Comparison of ENCODE assay signal across 20 cellular contexts in genomic region chr16:27441998-27442397, GRCh38. TPM values are rescaled to one million over a fixed set of nuclear protein-coding genes. Genes with fewer than 3 reads are reported as not detected.
A peak's percentile ranks its signal among the peaks of the same experiment; 100 is the strongest.
DNase-seq lines count a peak whose midpoint lies in the region; ATAC-seq, FAIRE-seq and TF ChIP-seq lines count a peak whose summit lies in the region.
"Had no signal": no experiment of that assay in that cellular context is flagged by ENCODE, and none has a peak within 500 bp of the region (broad histone marks: within the 10 kb centered on the region; RNA-seq: fewer than 3 reads in every experiment).

No MANE protein-coding gene starts in this region.

- TF ChIP-seq CTCF in GM12878 (IDR thresholded peaks at IDR 0.05 in 2 of 3, conservative IDR thresholded peaks at IDR 0.05 in 1 of 3; ENCODE audit: control insufficient read depth in 2 of 3, extremely low read depth in 1 of 3, insufficient read depth in 1 of 3, low read depth in 3 of 3, low read length in 3 of 3), result no peak

- no peak for FAIRE-seq in GM12878 (lab: Jason Lieb, UNC)
- FAIRE-seq: K562 had no signal

- H3K4me3 ChIP-seq in GM12878, result no peak overlapping the region
- peak overlapping the region in 1 of 2 donors; percentile 67 for H3K4me3 ChIP-seq in neuronal stem cell (ENCODE audit: low read length in 2 of 2)
- H3K4me3 ChIP-seq: HAP-1, K562, SJSA1 had no signal

- SMC1A ChIA-PET in GM12878 (lab: Charles Lee; ENCODE audit: uncharacterized antibody, unreplicated experiment), result interaction anchor here (2.3 kb wide), 1 partner anchor 15 kb away, joined by 9 read pairs; no protein-coding TSS in a partner anchor

- DNase-seq in stimulated activated naive CD8-positive, alpha-beta T cell treated with anti-CD3 and anti-CD28 coated beads, Interleukin-15, Interleukin-2, amounts not matched to agents 100 U/mL and 50 U/mL, for 24 hours, result peak; percentile 1
- no peak for DNase-seq in stimulated activated naive CD8-positive, alpha-beta T cell treated with anti-CD3 and anti-CD28 coated beads, Interleukin-15, amount 100 ng/mL, for 72 hours
- DNase-seq in GM12878 (ENCODE audit: low read depth, low spot score) (no peak), neuronal stem cell (ENCODE audit: low spot score) (no peak), posterior cingulate gyrus (no peak), NCI-H2227 treated with DMSO at 0.1 percent for 48 hours (lab: John Stamatoyannopoulos, UW) (no peak)
- DNase-seq in activated effector memory CD4-positive, alpha-beta T cell treated with anti-CD3 and anti-CD28 coated beads, Interleukin-2, amount 50 U/mL, for 16 hours, result no peak
- DNase-seq: Caco-2, DMS153, NCI-H1930, NCI-H2171 treated with DMSO at 0.1 percent for 48 hours, NCI-H510A, NCI-H82, PC-3 had no signal

- H3K9ac ChIP-seq in GM12878 (ENCODE audit: control insufficient read depth, insufficient read depth, low read length) (no peak overlapping the region), neuronal stem cell (ENCODE audit: low read depth, low read length, poor library complexity) (peak overlapping the region; percentile 9)

- intact Hi-C loops in GM12878 (cut with micrococcal nuclease; ENCODE audit: unreplicated experiment) (no loop called here), posterior cingulate gyrus (cut with DNase I) (no loop called here)

- no peak overlapping the region for H3K23ac ChIP-seq in neuronal stem cell (ENCODE audit: low read depth, low read length, poor library complexity)

- H2AFZ ChIP-seq in GM12878 (ENCODE audit: control insufficient read depth, low read depth, low read length) (no peak overlapping the region), neuronal stem cell (ENCODE audit: low read length) (no peak overlapping the region)

- H3K4me1 ChIP-seq in GM12878 (ENCODE audit: control insufficient read depth, insufficient read depth, low read length) (peaks cover 13% of the 10 kb centered on the region; the same call in 1 of the 2 replicates), neuronal stem cell (ENCODE audit: control insufficient read depth in 2 of 2, insufficient read depth in 1 of 2, low read depth in 1 of 2, low read length in 2 of 2) (peaks cover 0 to 5% of the 10 kb centered on the region in 2 donors)
- H3K4me1 ChIP-seq: Caco-2, HAP-1, SJSA1 had no signal

- H3K4me2 ChIP-seq in GM12878 (ENCODE audit: control insufficient read depth, insufficient read depth), result no peak overlapping the region
- no peak overlapping the region for H3K4me2 ChIP-seq in neuronal stem cell (ENCODE audit: insufficient read depth, low read length, poor library complexity, severe bottlenecking)

- H3K27me3 ChIP-seq in GM12878 (replicated peaks in 1 of 2; ENCODE audit: control insufficient read depth in 2 of 2, insufficient read depth in 2 of 2, low read length in 1 of 2) (no peaks in the 10 kb centered on the region), neuronal stem cell (ENCODE audit: control insufficient read depth in 3 of 3, insufficient read depth in 3 of 3, low read depth in 1 of 3, low read length in 3 of 3) (no peaks in the 10 kb centered on the region)
- H3K27me3 ChIP-seq: SJSA1 had no signal

- peaks cover 48% of the 10 kb centered on the region for H3K4me1 Mint-ChIP-seq in stimulated activated naive CD8-positive, alpha-beta T cell treated with anti-CD3 and anti-CD28 coated beads, Interleukin-15, amount 100 ng/mL, for 72 hours

- CTCF ChIA-PET in GM12878 (lab: Yijun Ruan, JAX), result no interaction called here

- no peak overlapping the region for H2AK5ac ChIP-seq in neuronal stem cell (ENCODE audit: low read depth, low read length)

- no peak overlapping the region for H4K8ac ChIP-seq in neuronal stem cell (ENCODE audit: low read depth, low read length)

- TF ChIP-seq POLR2A in GM12878 (IDR thresholded peaks at IDR 0.05; ENCODE audit: low read depth, low read length), result peak; percentile 81

- no peak overlapping the region for H3K27ac Mint-ChIP-seq in stimulated activated naive CD8-positive, alpha-beta T cell treated with anti-CD3 and anti-CD28 coated beads, Interleukin-15, amount 100 ng/mL, for 72 hours

- H3K27me3 Mint-ChIP-seq in stimulated activated naive CD8-positive, alpha-beta T cell treated with anti-CD3 and anti-CD28 coated beads, Interleukin-15, amount 100 ng/mL, for 72 hours, result no peaks in the 10 kb centered on the region

- H3K36me3 ChIP-seq in GM12878 (ENCODE audit: control insufficient read depth in 2 of 2, insufficient read depth in 2 of 2, low read length in 1 of 2) (peaks cover 77 to 78% of the 10 kb centered on the region in 2 experiments), neuronal stem cell (replicated peaks in 1 of 2; ENCODE audit: control insufficient read depth in 2 of 2, insufficient read depth in 2 of 2, low read length in 2 of 2) (peaks cover 0 to 2% of the 10 kb centered on the region in 2 donors)
- H3K36me3 ChIP-seq: HAP-1, SJSA1 had no signal

- no peak for TF ChIP-seq EP300 in GM12878 (IDR thresholded peaks at IDR 0.05; ENCODE audit: borderline replicate concordance in 1 of 2, control insufficient read depth in 1 of 2, low read depth in 2 of 2, low read length in 2 of 2)

- no peak overlapping the region for H2BK15ac ChIP-seq in neuronal stem cell (ENCODE audit: low read length)

- POLR2A ChIA-PET in GM12878 (lab: Charles Lee), result no interaction called here

- H3K27ac ChIP-seq in GM12878 (ENCODE audit: control insufficient read depth, insufficient read depth), result no peak overlapping the region
- no peak overlapping the region for H3K27ac ChIP-seq in neuronal stem cell (replicated peaks; ENCODE audit: low read length)
- H3K27ac ChIP-seq: C4-2B, RWPE1, SJSA1 had no signal

- no peak overlapping the region for H2BK5ac ChIP-seq in neuronal stem cell (ENCODE audit: low read length)

- no peak overlapping the region for H3K18ac ChIP-seq in neuronal stem cell (ENCODE audit: low read length)

- H3K9me3 Mint-ChIP-seq in stimulated activated naive CD8-positive, alpha-beta T cell treated with anti-CD3 and anti-CD28 coated beads, Interleukin-15, amount 100 ng/mL, for 72 hours, result peaks cover 3 to 5% of the 10 kb centered on the region in 2 donors

- H3K4me3 Mint-ChIP-seq in stimulated activated naive CD8-positive, alpha-beta T cell treated with anti-CD3 and anti-CD28 coated beads, Interleukin-15, amount 100 ng/mL, for 72 hours, result no peak overlapping the region

- BruUV-seq in GM12878 (replicated peaks; lab: Mats Ljungman, UMichigan), result no TSS peak

- in situ Hi-C loops in GM12878 (cut with MboI), result no loop called here

- no peaks in the 10 kb centered on the region for H4K20me1 ChIP-seq in GM12878 (ENCODE audit: control insufficient read depth, insufficient read depth)

- no peaks in the 10 kb centered on the region for H3K79me1 ChIP-seq in neuronal stem cell (ENCODE audit: low read depth, low read length)

- TF ChIP-seq RAD21 in GM12878 (IDR thresholded peaks at IDR 0.05; ENCODE audit: insufficient read depth, low read depth, low read length), result no peak

- H4K91ac ChIP-seq in neuronal stem cell (ENCODE audit: low read depth, low read length, poor library complexity), result no peak overlapping the region

- H2BK12ac ChIP-seq in neuronal stem cell (ENCODE audit: low read length), result no peak overlapping the region

- H2BK120ac ChIP-seq in neuronal stem cell (ENCODE audit: low read depth, low read length), result no peak overlapping the region

- no peak for ATAC-seq in stimulated activated naive CD8-positive, alpha-beta T cell treated with anti-CD3 and anti-CD28 coated beads, Interleukin-15, Interleukin-2, amounts not matched to agents 100 U/mL and 50 U/mL, for 24 hours
- no peak for ATAC-seq in stimulated activated naive CD8-positive, alpha-beta T cell treated with anti-CD3 and anti-CD28 coated beads, Interleukin-15, amount 100 ng/mL, for 72 hours
- no peak for ATAC-seq in GM12878
- ATAC-seq in SK-N-SH treated with all-trans-retinoic acid at 6 μM for 48 hours, result no peak
- ATAC-seq: K562, PC-3 had no signal

- H3K4ac ChIP-seq in neuronal stem cell (ENCODE audit: low read length), result no peak overlapping the region

- WGBS in GM12878 (ENCODE audit: insufficient coverage, insufficient replicate concordance, low lambda C conversion rate, missing lambda C conversion rate), result 92% methylated on average over 8 of the region's 8 CpGs
- no CpG with 5 or more reads among the region's 8 CpGs for WGBS in neuronal stem cell (ENCODE audit: extremely low coverage in 2 of 2, insufficient read length in 2 of 2, insufficient replicate concordance in 1 of 2), 2 donors

- no peak overlapping the region for H3K14ac ChIP-seq in neuronal stem cell (ENCODE audit: low read length)

- RAD21 ChIA-PET in GM12878 (lab: Charles Lee; ENCODE audit: unreplicated experiment), result interaction anchor here (1.2 kb wide), 1 partner anchor 11 kb away, joined by 3 read pairs; no protein-coding TSS in a partner anchor

- peaks cover 3% of the 10 kb centered on the region for H3K79me2 ChIP-seq in GM12878 (ENCODE audit: control insufficient read depth, insufficient read depth, low read length)

- H3K9me3 ChIP-seq in GM12878 (replicated peaks; ENCODE audit: control insufficient read depth, insufficient read depth, low read length), result no peaks in the 10 kb centered on the region; the same call in 2 of the 3 replicates
- peaks cover 10 to 15% of the 10 kb centered on the region in 2 donors for H3K9me3 ChIP-seq in neuronal stem cell (replicated peaks in 1 of 2; ENCODE audit: control insufficient read depth in 2 of 2, insufficient read depth in 1 of 2, low read depth in 1 of 2, low read length in 2 of 2)

TF ChIP-seq in GM12878, 131 proteins besides CTCF, POLR2A, EP300 and RAD21 (continues in another document):
- TF ChIP-seq ZBED1 (IDR thresholded peaks at IDR 0.05; ENCODE audit: borderline replicate concordance), result no peak

TF ChIP-seq in SK-N-SH treated with all-trans-retinoic acid at 6 μM for 48 hours, 23 proteins besides CTCF, POLR2A, EP300 and RAD21 (continues in another document):
- TF ChIP-seq TOX (CRISPR knock-in tag; IDR thresholded peaks at IDR 0.05; ENCODE audit: borderline replicate concordance), result no peak

RNA-seq across cellular contexts. Expression of gene IL21R, which starts 40.0 kb away (rescaled TPM):
- total RNA-seq in GM12878 (2013; cell fraction: nucleolus; rRNA removed), result 193 and 215 TPM in 2 replicates
- total RNA-seq in GM12878 (2014; rRNA removed) (106 and 109 TPM in 2 replicates), GM12878 (2014; rRNA removed; fragmentation: Illumina TruSeq; extraction: Trizol) (62.9 and 66.9 TPM in 2 replicates), GM12878 (2021) (138 and 141 TPM in 2 replicates)
- polyA plus RNA-seq in GM12878 (2011; ENCODE audit: low read depth), result 25.9 TPM
- polyA plus RNA-seq in GM12878 (2011; rRNA removed) (23.2 and 57.2 TPM in 2 replicates), GM12878 (2014; fragmentation: Illumina TruSeq; extraction: Trizol) (32.4 and 59.2 TPM in 2 replicates), GM12878 (2014; fragmentation: Nextera tagmentation; extraction: Ambion mirVana) (1 to 10 TPM; 5.3 to 9.7 TPM), GM12878 (2014; rRNA removed) (98.0 and 108 TPM in 2 replicates), GM12878 (2016; fragmentation: Nextera tagmentation; extraction: Ambion mirVana) (100 to 1,000 TPM; 115 to 129 TPM)
- polyA plus RNA-seq in GM12878 (2011; cell fraction: cytosol; rRNA removed), result 84.6 and 89.7 TPM in 2 replicates
- 71.9 and 79.4 TPM in 2 replicates for polyA plus RNA-seq in GM12878 (2011; cell fraction: nucleus; rRNA removed)
- 50.3 and 72.8 TPM in 2 replicates for polyA plus RNA-seq in GM12878 (2012)
- 175 and 195 TPM in 2 replicates for polyA minus RNA-seq in GM12878 (2011; rRNA and poly(A)+ RNA removed)
- polyA minus RNA-seq in GM12878 (2011; cell fraction: cytosol; rRNA and poly(A)+ RNA removed), result 54.0 and 60.1 TPM in 2 replicates
- 65.5 and 104 TPM in 2 replicates for polyA minus RNA-seq in GM12878 (2011; cell fraction: nucleus; rRNA and poly(A)+ RNA removed)
- polyA plus RNA-seq in neuronal stem cell (2013, experiment 1 of 2), result 0.13 TPM
- 0.14 TPM for polyA plus RNA-seq in neuronal stem cell (2013, experiment 2 of 2)
